Comparison of ENCODE assay signal across 12 cellular contexts in genomic region chr10:12202230-12202629, GRCh38. TPM values are rescaled to one million over a fixed set of nuclear protein-coding genes. Genes with fewer than 3 reads are reported as not detected.
DNase-seq lines count a peak whose midpoint lies in the region; ATAC-seq lines count a peak whose summit lies in the region.
"Had no signal": no experiment of that assay in that cellular context is flagged by ENCODE, and none has a peak within 500 bp of the region (broad histone marks: within the 10 kb centered on the region; RNA-seq: fewer than 3 reads in every experiment).

No MANE protein-coding gene starts in this region.

- peak; percentile 19 to 44 for ATAC-seq in activated naive CD4-positive, alpha-beta T cell treated with anti-CD3 and anti-CD28 coated beads, Interleukin-2, amount 50 U/mL, for 72 hours
- ATAC-seq in T-helper 17 cell (no peak), HG03442 (IDR thresholded peaks at IDR 0.05; ENCODE audit: unreplicated experiment) (no peak), HG03045 (IDR thresholded peaks at IDR 0.05; ENCODE audit: unreplicated experiment) (no peak)
- ATAC-seq in activated naive CD8-positive, alpha-beta T cell treated with anti-CD3 and anti-CD28 coated beads, Interleukin-2, amount 50 U/mL, for 24 hours = peak; percentile 53
- ATAC-seq: A549, HCT116 had no signal

- no peak overlapping the region for H3K4me3 Mint-ChIP-seq in activated naive CD4-positive, alpha-beta T cell treated with anti-CD3 and anti-CD28 coated beads, Interleukin-2, amount 10 ng/mL, durations not matched to agents 7 days and 5 days
- H3K4me3 Mint-ChIP-seq in T-helper 17 cell = no peak overlapping the region
- H3K4me3 Mint-ChIP-seq in activated naive CD8-positive, alpha-beta T cell treated with anti-CD3 and anti-CD28 coated beads, Interleukin-2, amount 50 U/mL, for 24 hours = no peak overlapping the region

- H3K9me3 Mint-ChIP-seq in activated naive CD4-positive, alpha-beta T cell treated with anti-CD3 and anti-CD28 coated beads, Interleukin-2, amount 50 U/mL, for 72 hours = no peaks in the 10 kb centered on the region
- H3K9me3 Mint-ChIP-seq in activated naive CD4-positive, alpha-beta T cell treated with anti-CD3 and anti-CD28 coated beads, Interleukin-2, amount 10 ng/mL, durations not matched to agents 7 days and 5 days = no peaks in the 10 kb centered on the region
- no peaks in the 10 kb centered on the region for H3K9me3 Mint-ChIP-seq in activated naive CD8-positive, alpha-beta T cell treated with anti-CD3 and anti-CD28 coated beads, Interleukin-2, amount 50 U/mL, for 24 hours
- H3K9me3 Mint-ChIP-seq: CD8-positive, alpha-beta memory T cell had no signal

- no peak overlapping the region for H3K27ac Mint-ChIP-seq in activated naive CD4-positive, alpha-beta T cell treated with anti-CD3 and anti-CD28 coated beads, Interleukin-2, amount 50 U/mL, for 72 hours
- no peak overlapping the region for H3K27ac Mint-ChIP-seq in activated naive CD4-positive, alpha-beta T cell treated with anti-CD3 and anti-CD28 coated beads, Interleukin-2, amount 10 ng/mL, durations not matched to agents 7 days and 5 days
- H3K27ac Mint-ChIP-seq in T-helper 17 cell = peak overlapping the region; percentile 19
- H3K27ac Mint-ChIP-seq in activated naive CD8-positive, alpha-beta T cell treated with anti-CD3 and anti-CD28 coated beads, Interleukin-2, amount 50 U/mL, for 24 hours = peak overlapping the region; percentile 72

- DNase-seq in activated naive CD4-positive, alpha-beta T cell treated with anti-CD3 and anti-CD28 coated beads, Interleukin-2, amount 50 U/mL, for 72 hours (ENCODE audit: low spot score in 2 of 2) = no peak
- DNase-seq in activated naive CD4-positive, alpha-beta T cell treated with anti-CD3 and anti-CD28 coated beads, Interleukin-2, amount 10 ng/mL, durations not matched to agents 7 days and 5 days = no peak
- DNase-seq in Jurkat, Clone E6-1 (ENCODE audit: low read depth, low spot score) = peak; percentile 94
- no peak for DNase-seq in T-helper 17 cell
- no peak for DNase-seq in activated naive CD8-positive, alpha-beta T cell treated with anti-CD3 and anti-CD28 coated beads, Interleukin-2, amount 50 U/mL, for 24 hours
- DNase-seq in NCI-H446 (lab: John Stamatoyannopoulos, UW) = no peak
- DNase-seq: Caco-2; CD8-positive, alpha-beta memory T cell had no signal

- CTCF ChIA-PET in activated naive CD4-positive, alpha-beta T cell treated with anti-CD3 and anti-CD28 coated beads, Interleukin-2, amount 10 ng/mL, durations not matched to agents 7 days and 5 days (lab: Charles Lee) = interaction anchor here (6.3 kb wide), 1 partner anchor 12 kb away, joined by 49 read pairs; no protein-coding TSS in a partner anchor

- peaks cover 12 to 37% of the 10 kb centered on the region in 2 donors for H3K36me3 Mint-ChIP-seq in activated naive CD4-positive, alpha-beta T cell treated with anti-CD3 and anti-CD28 coated beads, Interleukin-2, amount 50 U/mL, for 72 hours
- H3K36me3 Mint-ChIP-seq in activated naive CD4-positive, alpha-beta T cell treated with anti-CD3 and anti-CD28 coated beads, Interleukin-2, amount 10 ng/mL, durations not matched to agents 7 days and 5 days = peaks cover 42% of the 10 kb centered on the region
- H3K36me3 Mint-ChIP-seq in T-helper 17 cell (ENCODE audit: low read depth) = peaks cover 9% of the 10 kb centered on the region
- H3K36me3 Mint-ChIP-seq in activated naive CD8-positive, alpha-beta T cell treated with anti-CD3 and anti-CD28 coated beads, Interleukin-2, amount 50 U/mL, for 24 hours (ENCODE audit: low read depth) = peaks cover 66% of the 10 kb centered on the region

- H3K4me1 Mint-ChIP-seq in activated naive CD4-positive, alpha-beta T cell treated with anti-CD3 and anti-CD28 coated beads, Interleukin-2, amount 10 ng/mL, durations not matched to agents 7 days and 5 days = peaks cover 36% of the 10 kb centered on the region
- H3K4me1 Mint-ChIP-seq in T-helper 17 cell = peaks cover 32% of the 10 kb centered on the region
- H3K4me1 Mint-ChIP-seq in activated naive CD8-positive, alpha-beta T cell treated with anti-CD3 and anti-CD28 coated beads, Interleukin-2, amount 50 U/mL, for 24 hours = peaks cover 49% of the 10 kb centered on the region

- H3K27me3 Mint-ChIP-seq in activated naive CD4-positive, alpha-beta T cell treated with anti-CD3 and anti-CD28 coated beads, Interleukin-2, amount 10 ng/mL, durations not matched to agents 7 days and 5 days = no peaks in the 10 kb centered on the region
- no peaks in the 10 kb centered on the region for H3K27me3 Mint-ChIP-seq in T-helper 17 cell
- no peaks in the 10 kb centered on the region for H3K27me3 Mint-ChIP-seq in activated naive CD8-positive, alpha-beta T cell treated with anti-CD3 and anti-CD28 coated beads, Interleukin-2, amount 50 U/mL, for 24 hours
- H3K27me3 Mint-ChIP-seq: CD8-positive, alpha-beta memory T cell had no signal

- no peaks in the 10 kb centered on the region for H3K9me3 ChIP-seq in T-helper 17 cell (ENCODE audit: control insufficient read depth, low read length, poor library complexity, severe bottlenecking)
- H3K9me3 ChIP-seq: A549, Caco-2 had no signal

- peak overlapping the region; percentile 12 for H3K4me3 ChIP-seq in Jurkat, Clone E6-1 (ENCODE audit: low read length)
- H3K4me3 ChIP-seq: A549 had no signal

RNA-seq across cellular contexts. Expression of gene CDC123, which starts 6.2 kb away (rescaled TPM):
- 100 to 1,000 TPM; 116 to 127 TPM for total RNA-seq in activated naive CD4-positive, alpha-beta T cell treated with anti-CD3 and anti-CD28 coated beads, Interleukin-2, amount 50 U/mL, for 72 hours
- polyA plus RNA-seq in Jurkat, Clone E6-1 (2012; ENCODE audit: insufficient read depth, insufficient read length) = 339 TPM
- total RNA-seq in T-helper 17 cell = 10 to 100 TPM; 35.9 to 52.8 TPM

RNA-seq across cellular contexts. Expression of gene NUDT5, which starts 6.5 kb away (rescaled TPM):
- 100 to 1,000 TPM; 102 to 126 TPM for total RNA-seq in activated naive CD4-positive, alpha-beta T cell treated with anti-CD3 and anti-CD28 coated beads, Interleukin-2, amount 50 U/mL, for 72 hours
- 231 TPM for polyA plus RNA-seq in Jurkat, Clone E6-1 (2012; ENCODE audit: insufficient read depth, insufficient read length)
- total RNA-seq in T-helper 17 cell = 10 to 100 TPM; 27.8 to 33.5 TPM

Comparison
In these comparisons a context has a peak if more than half of its experiments do, and no peak if none do; other contexts are left out.
1. ATAC-seq: peak in activated naive CD4-positive, alpha-beta T cell treated with anti-CD3 and anti-CD28 coated beads, Interleukin-2, amount 50 U/mL, for 72 hours (2 of 2) and activated naive CD8-positive, alpha-beta T cell treated with anti-CD3 and anti-CD28 coated beads, Interleukin-2, amount 50 U/mL, for 24 hours (single experiment); none in T-helper 17 cell (single experiment), HG03442 (single experiment) and HG03045 (single experiment).
2. H3K27ac Mint-ChIP-seq: peak in T-helper 17 cell (single experiment) and activated naive CD8-positive, alpha-beta T cell treated with anti-CD3 and anti-CD28 coated beads, Interleukin-2, amount 50 U/mL, for 24 hours (single experiment); none in activated naive CD4-positive, alpha-beta T cell treated with anti-CD3 and anti-CD28 coated beads, Interleukin-2, amount 50 U/mL, for 72 hours (0 of 2) and activated naive CD4-positive, alpha-beta T cell treated with anti-CD3 and anti-CD28 coated beads, Interleukin-2, amount 10 ng/mL, durations not matched to agents 7 days and 5 days (single experiment).